ENCODE assay signal across 8 cellular contexts in genomic region chr7:55018361-55019328, GRCh38. TPM values are rescaled to one million over a fixed set of nuclear protein-coding genes. Genes with fewer than 3 reads are reported as not detected.
DNase-seq lines count a peak whose midpoint lies in the region; ATAC-seq and TF ChIP-seq lines count a peak whose summit lies in the region.

TSS of gene EGFR (plus strand) at chr7:55019017. CDS start at chr7:55019278, 261 bp downstream.

- no peaks in the 10 kb centered on the region for H3K36me3 ChIP-seq in muscle layer of colon (ENCODE audit: insufficient read depth, low read length)
- H3K36me3 ChIP-seq in uterus, result no peaks in the 10 kb centered on the region

- peak; percentile 82 to 98 for TF ChIP-seq POLR2A in uterus (IDR thresholded peaks at IDR 0.05)

- H3K9me3 ChIP-seq in muscle layer of colon (ENCODE audit: low read length) (no peaks in the 10 kb centered on the region), uterus (no peaks in the 10 kb centered on the region)

- DNase-seq in fibroblast of peridontal ligament (ENCODE audit: extremely low read depth) (peak; percentile 73), uterus (peak; percentile 87)
- no peak for DNase-seq in activated naive CD4-positive, alpha-beta T cell treated with Interleukin-2 at 50 U/mL for 16 hours

- H3K27ac ChIP-seq in 22Rv1 (peak within 1 kb of the TSS; percentile 50), muscle layer of colon (ENCODE audit: low read depth, low read length) (peak within 1 kb of the TSS; percentile 87), uterus (peak within 1 kb of the TSS; percentile 93 to 95)

- ATAC-seq in GM18868 (IDR thresholded peaks at IDR 0.05; ENCODE audit: unreplicated experiment) (peak; percentile 60), SK-N-SH treated with all-trans-retinoic acid at 6 μM for 48 hours (peak; percentile 87), HG02852 (IDR thresholded peaks at IDR 0.05; ENCODE audit: unreplicated experiment) (no peak)

- H3K9ac ChIP-seq in muscle layer of colon (ENCODE audit: low read length), result peak within 1 kb of the TSS; percentile 51

- H3K4me1 ChIP-seq in muscle layer of colon (ENCODE audit: insufficient read depth, low read length), result peaks cover 9% of the 10 kb centered on the region
- H3K4me1 ChIP-seq in uterus, result no peaks in the 10 kb centered on the region

- TF ChIP-seq CTCF in 22Rv1 (IDR thresholded peaks at IDR 0.05) (no peak), uterus (IDR thresholded peaks at IDR 0.05) (peak in 1 of 4 experiments; percentile 15)

- H3K4me3 ChIP-seq in muscle layer of colon (ENCODE audit: low read depth in 1 of 2, low read length in 2 of 2) (peak within 1 kb of the TSS; percentile 64 to 86), uterus (peak within 1 kb of the TSS; percentile 63 to 65)

- H3K27me3 ChIP-seq in muscle layer of colon (ENCODE audit: control insufficient read depth in 1 of 2, insufficient read depth in 2 of 2, low read length in 2 of 2), result no peaks in the 10 kb centered on the region
- H3K27me3 ChIP-seq in uterus, result no peaks in the 10 kb centered on the region

- intact Hi-C loops in uterus (cut with DNase I; ENCODE audit: low total_unique reads), result no loop called here

TF ChIP-seq in SK-N-SH treated with all-trans-retinoic acid at 6 μM for 48 hours, 23 proteins besides CTCF, POLR2A, EP300 and RAD21:
- TF ChIP-seq CSDC2 (CRISPR knock-in tag; IDR thresholded peaks at IDR 0.05), result 0 out of 2 replicates have a peak, but pooled peaks have one; percentile 42
- TF ChIP-seq TCF4 (CRISPR knock-in tag; IDR thresholded peaks at IDR 0.05; ENCODE audit: borderline replicate concordance), result no peak

RNA-seq across cellular contexts. Expression of gene EGFR, which starts in this region (rescaled TPM):
- 10 to 100 TPM; 36.4 to 73.6 (median 38.7) TPM for total RNA-seq in uterus
